In the genomic region with DNA sequence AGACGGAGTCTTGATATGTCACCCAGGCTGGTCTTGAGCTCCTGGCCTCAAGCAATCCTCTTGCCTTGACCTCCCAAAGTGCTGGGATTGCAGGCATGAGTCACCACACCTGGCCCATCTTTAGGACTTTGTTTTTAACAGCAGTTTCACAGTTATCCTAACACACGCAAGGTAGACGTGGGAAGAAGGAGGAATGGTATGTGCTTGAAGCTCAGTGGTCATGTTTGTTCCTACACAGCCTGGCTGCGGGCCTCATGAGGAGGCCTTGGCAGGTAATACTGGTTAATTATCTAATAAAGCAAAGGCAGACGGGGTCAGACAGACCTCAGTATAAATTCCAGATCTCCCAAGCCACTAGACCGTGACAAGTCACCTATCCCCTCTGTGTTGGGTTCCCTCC, we compare ENCODE assay signal across 22 cellular contexts.
"Had no signal": no experiment of that assay in that cellular context is flagged by ENCODE, and none has a peak within 500 bp of the region (broad histone marks: within the 10 kb centered on the region; RNA-seq: fewer than 3 reads in every experiment).

No MANE protein-coding gene starts in this region.

- H3K4me1 ChIP-seq: esophagus muscularis mucosa, foreskin keratinocyte, left ventricle myocardium inferior, lower lobe of right lung had no signal

- FAIRE-seq: colon, endothelial cell of umbilical vein, frontal cortex, islet of Langerhans, keratinocyte had no signal

- H3K27me3 ChIP-seq: dorsolateral prefrontal cortex, esophagus muscularis mucosa had no signal

- H3K4me3 ChIP-seq: coronary artery, dorsolateral prefrontal cortex, esophagus muscularis mucosa, heart right ventricle, left ventricle myocardium inferior, lower lobe of right lung, mucosa of descending colon had no signal

- H3K27ac ChIP-seq: coronary artery, dorsolateral prefrontal cortex, esophagus muscularis mucosa, foreskin keratinocyte, heart right ventricle, left ventricle myocardium inferior, lower lobe of right lung had no signal

- H3K9me3 ChIP-seq: esophagus muscularis mucosa, heart right ventricle, left ventricle myocardium inferior, lower lobe of right lung, mucosa of descending colon had no signal

- H3K36me3 ChIP-seq: esophagus muscularis mucosa, heart right ventricle, left ventricle myocardium inferior, lower lobe of right lung had no signal

- DNase-seq: dermis blood vessel endothelial cell; dorsolateral prefrontal cortex; effector CD4-positive, alpha-beta T cell; effector memory CD4-positive, alpha-beta T cell; foreskin keratinocyte; glutamatergic neuron; head of caudate nucleus; heart right ventricle; hippocampal formation; left colon; left ventricle myocardium inferior; lower lobe of right lung; mesenchymal stem cell; mucosa of descending colon had no signal

- ATAC-seq: foreskin keratinocyte, heart right ventricle, left colon, left lobe of liver, lower lobe of right lung, mucosa of descending colon had no signal
